Comparison of ENCODE assay signal across 7 cellular contexts in genomic region chr7:102450242-102450641, GRCh38. TPM values are rescaled to one million over a fixed set of nuclear protein-coding genes. Genes with fewer than 3 reads are reported as not detected.
DNase-seq lines count a peak whose midpoint lies in the region; ATAC-seq, FAIRE-seq and TF ChIP-seq lines count a peak whose summit lies in the region.

No MANE protein-coding gene starts in this region.

- DNase-seq in GM12892 (ENCODE audit: insufficient read length): no peak
- peak; percentile 63 to 77 for DNase-seq in NCI-H524 (lab: John Stamatoyannopoulos, UW)
- peak; percentile 42 for DNase-seq in activated naive CD8-positive, alpha-beta T cell treated with anti-CD3 and anti-CD28 coated beads for 36 hours
- peak; percentile 32 to 51 for DNase-seq in stimulated activated CD4-positive, alpha-beta T cell treated with anti-CD3 and anti-CD28 coated beads, Interleukin-1b, Interleukin-23, amount 100 ng/mL, for 4 hours (ENCODE audit: low read depth in 2 of 2)
- no peak for DNase-seq in Kasumi-1 (lab: John Stamatoyannopoulos, UW)

- 0 out of 2 replicates have a peak, but pooled peaks have one; percentile 33 for TF ChIP-seq POLR2A in GM12892 (IDR thresholded peaks at IDR 0.05; ENCODE audit: low read depth, low read length)

- ATAC-seq in HG02623 (IDR thresholded peaks at IDR 0.05; ENCODE audit: unreplicated experiment) (no peak), HG03196 (IDR thresholded peaks at IDR 0.05; ENCODE audit: unreplicated experiment) (no peak)

- no peak overlapping the region for H3K27ac Mint-ChIP-seq in activated naive CD8-positive, alpha-beta T cell treated with anti-CD3 and anti-CD28 coated beads for 36 hours

- H3K36me3 Mint-ChIP-seq in activated naive CD8-positive, alpha-beta T cell treated with anti-CD3 and anti-CD28 coated beads for 36 hours: peaks cover 4% of the 10 kb centered on the region

- H3K9me3 Mint-ChIP-seq in activated naive CD8-positive, alpha-beta T cell treated with anti-CD3 and anti-CD28 coated beads for 36 hours: no peaks in the 10 kb centered on the region

- H3K27me3 Mint-ChIP-seq in activated naive CD8-positive, alpha-beta T cell treated with anti-CD3 and anti-CD28 coated beads for 36 hours: no peaks in the 10 kb centered on the region

- FAIRE-seq in GM12892 (lab: Jason Lieb, UNC): peak; percentile 87

- peaks cover 4% of the 10 kb centered on the region for H3K4me1 Mint-ChIP-seq in activated naive CD8-positive, alpha-beta T cell treated with anti-CD3 and anti-CD28 coated beads for 36 hours

- no peak overlapping the region for H3K4me3 Mint-ChIP-seq in activated naive CD8-positive, alpha-beta T cell treated with anti-CD3 and anti-CD28 coated beads for 36 hours

RNA-seq across cellular contexts. Expression of gene ALKBH4, which starts 14.4 kb away (rescaled TPM):
- polyA plus RNA-seq in GM12892 (2012; ENCODE audit: missing spikeins): 3.7 TPM
- total RNA-seq in activated naive CD8-positive, alpha-beta T cell treated with anti-CD3 and anti-CD28 coated beads for 36 hours: 10 to 100 TPM in 1 of 2 experiments, 1 to 10 TPM in 1; 8.8 to 10.1 TPM

RNA-seq across cellular contexts. Expression of gene LRWD1, which starts 14.5 kb away (rescaled TPM):
- 7.2 TPM for polyA plus RNA-seq in GM12892 (2012; ENCODE audit: missing spikeins)
- 10 to 100 TPM; 20.1 to 20.7 TPM for total RNA-seq in activated naive CD8-positive, alpha-beta T cell treated with anti-CD3 and anti-CD28 coated beads for 36 hours

RNA-seq across cellular contexts. Expression of gene ORAI2, which starts 16.9 kb away (rescaled TPM):
- polyA plus RNA-seq in GM12892 (2012; ENCODE audit: missing spikeins): 11.9 TPM
- 10 to 100 TPM; 41.4 to 46.2 TPM for total RNA-seq in activated naive CD8-positive, alpha-beta T cell treated with anti-CD3 and anti-CD28 coated beads for 36 hours

RNA-seq across cellular contexts. Expression of gene POLR2J, which starts 28.5 kb away (rescaled TPM):
- 60.1 TPM for polyA plus RNA-seq in GM12892 (2012; ENCODE audit: missing spikeins)
- 10 to 100 TPM; 63.5 to 67.1 TPM for total RNA-seq in activated naive CD8-positive, alpha-beta T cell treated with anti-CD3 and anti-CD28 coated beads for 36 hours

RNA-seq across cellular contexts. Expression of gene PRKRIP1, which starts 54.1 kb away (rescaled TPM):
- 25.2 TPM for polyA plus RNA-seq in GM12892 (2012; ENCODE audit: missing spikeins)
- total RNA-seq in activated naive CD8-positive, alpha-beta T cell treated with anti-CD3 and anti-CD28 coated beads for 36 hours: 10 to 100 TPM; 25.1 to 25.2 TPM

Comparison
In these comparisons a context has a peak if more than half of its experiments do, and no peak if none do; other contexts are left out.
1. DNase-seq: peak in NCI-H524 (2 of 2), activated naive CD8-positive, alpha-beta T cell treated with anti-CD3 and anti-CD28 coated beads for 36 hours (single experiment) and stimulated activated CD4-positive, alpha-beta T cell treated with anti-CD3 and anti-CD28 coated beads, Interleukin-1b, Interleukin-23, amount 100 ng/mL, for 4 hours (2 of 2); none in GM12892 (single experiment) and Kasumi-1 (0 of 2).